ENCODE assay signal across 8 cellular contexts in genomic region chr5:54517512-54518145, GRCh38. TPM values are rescaled to one million over a fixed set of nuclear protein-coding genes. Genes with fewer than 3 reads are reported as not detected.
DNase-seq lines count a peak whose midpoint lies in the region; ATAC-seq and TF ChIP-seq lines count a peak whose summit lies in the region.

TSS of gene SNX18 (plus strand) at chr5:54517759. CDS start at chr5:54517953, 194 bp downstream.

- peak within 1 kb of the TSS; percentile 40 for H3K27ac Mint-ChIP-seq in activated CD8-positive, alpha-beta memory T cell treated with anti-CD3 and anti-CD28 coated beads, Interleukin-2, amount 10 ng/mL, durations not matched to agents 7 days and 5 days
- H3K27ac Mint-ChIP-seq in endodermal cell: no peak within 1 kb of the TSS
- no peak within 1 kb of the TSS for H3K27ac Mint-ChIP-seq in mesothelial cell of epicardium

- peaks cover 33% of the 10 kb centered on the region for H3K36me3 Mint-ChIP-seq in activated CD8-positive, alpha-beta memory T cell treated with anti-CD3 and anti-CD28 coated beads, Interleukin-2, amount 10 ng/mL, durations not matched to agents 7 days and 5 days
- H3K36me3 Mint-ChIP-seq in endodermal cell (ENCODE audit: low read depth): peaks cover 13% of the 10 kb centered on the region
- H3K36me3 Mint-ChIP-seq in mesothelial cell of epicardium: no peaks in the 10 kb centered on the region

- peaks cover 13% of the 10 kb centered on the region for H3K4me1 ChIP-seq in endodermal cell (ENCODE audit: control insufficient read depth, insufficient read depth, low read length)

- ATAC-seq in activated CD8-positive, alpha-beta memory T cell treated with anti-CD3 and anti-CD28 coated beads, Interleukin-2, amount 10 ng/mL, durations not matched to agents 7 days and 5 days: peak; percentile 91

- peaks cover 16% of the 10 kb centered on the region for H3K27me3 Mint-ChIP-seq in activated CD8-positive, alpha-beta memory T cell treated with anti-CD3 and anti-CD28 coated beads, Interleukin-2, amount 10 ng/mL, durations not matched to agents 7 days and 5 days
- H3K27me3 Mint-ChIP-seq in endodermal cell (ENCODE audit: insufficient read depth) (peaks cover 8% of the 10 kb centered on the region), mesothelial cell of epicardium (ENCODE audit: low read depth) (no peaks in the 10 kb centered on the region)

- peak within 1 kb of the TSS; percentile 51 for H3K27ac ChIP-seq in endodermal cell (ENCODE audit: low read depth, low read length)

- peak within 1 kb of the TSS; percentile 90 for H3K4me3 ChIP-seq in endodermal cell (ENCODE audit: low read length)

- peaks cover 12% of the 10 kb centered on the region for H3K36me3 ChIP-seq in endodermal cell (ENCODE audit: control insufficient read depth, insufficient read depth, low read length)

- H3K4me1 Mint-ChIP-seq in activated CD8-positive, alpha-beta memory T cell treated with anti-CD3 and anti-CD28 coated beads, Interleukin-2, amount 10 ng/mL, durations not matched to agents 7 days and 5 days: peaks cover 37% of the 10 kb centered on the region
- H3K4me1 Mint-ChIP-seq in endodermal cell: peaks cover 24% of the 10 kb centered on the region
- peaks cover 51% of the 10 kb centered on the region for H3K4me1 Mint-ChIP-seq in mesothelial cell of epicardium

- peaks cover 10% of the 10 kb centered on the region for H3K27me3 ChIP-seq in endodermal cell (ENCODE audit: control insufficient read depth, insufficient read depth, low read length, poor library complexity, severe bottlenecking)

- WGBS in endodermal cell (ENCODE audit: insufficient coverage in 1 of 2, insufficient read length in 1 of 2), 2 experiments: 0% methylated on average over 17 to 88 of the region's 88 CpGs

- H3K9ac ChIP-seq in endodermal cell (ENCODE audit: extremely low read depth, low read length, poor library complexity, severe bottlenecking): peak within 1 kb of the TSS; percentile 69

- TF ChIP-seq CTCF in GM20000 (IDR thresholded peaks at IDR 0.05; ENCODE audit: extremely low read depth, missing control alignments): peak; percentile 94
- peak; percentile 99 for TF ChIP-seq CTCF in endodermal cell (conservative IDR thresholded peaks at IDR 0.05)
- TF ChIP-seq CTCF in mesothelial cell of epicardium (IDR thresholded peaks at IDR 0.05; ENCODE audit: unreplicated experiment): peak; percentile 94

- H3K9me3 Mint-ChIP-seq in activated CD8-positive, alpha-beta memory T cell treated with anti-CD3 and anti-CD28 coated beads, Interleukin-2, amount 10 ng/mL, durations not matched to agents 7 days and 5 days (ENCODE audit: low read depth): no peaks in the 10 kb centered on the region
- H3K9me3 Mint-ChIP-seq in endodermal cell: peaks cover 6% of the 10 kb centered on the region
- no peaks in the 10 kb centered on the region for H3K9me3 Mint-ChIP-seq in mesothelial cell of epicardium

- no peaks in the 10 kb centered on the region for H3K9me3 ChIP-seq in endodermal cell (ENCODE audit: control insufficient read depth, low read length)

- CTCF ChIA-PET in activated CD8-positive, alpha-beta memory T cell treated with anti-CD3 and anti-CD28 coated beads, Interleukin-2, amount 10 ng/mL, durations not matched to agents 7 days and 5 days (lab: Charles Lee): interaction anchor here (0.6 to 5.3 kb wide), 57 partner anchors 8 to 683 kb away, joined by 3 to 131 read pairs (median 4); partner anchors contain the start of gene GPX8

- DNase-seq in COR-L47 (lab: John Stamatoyannopoulos, UW) (peak; percentile 91), GM20000 (ENCODE audit: low spot score) (peak; percentile 97), HT-29 (ENCODE audit: low spot score) (peak; percentile 94), NOMO-1 treated with dmso at 0.1 percent for 144 hours (lab: John Stamatoyannopoulos, UW; ENCODE audit: unreplicated experiment) (peak; percentile 87), endodermal cell (peak; percentile 96), mesothelial cell of epicardium (ENCODE audit: low spot score in 2 of 2, unreplicated experiment in 2 of 2) (peak; percentile 88 to 92)
- peak; percentile 94 for DNase-seq in activated CD8-positive, alpha-beta memory T cell treated with anti-CD3 and anti-CD28 coated beads, Interleukin-2, amount 10 ng/mL, durations not matched to agents 7 days and 5 days
- DNase-seq in stimulated activated CD8-positive, alpha-beta memory T cell treated with anti-CD3 and anti-CD28 coated beads, Interleukin-15, amount 100 ng/mL, for 4 hours (ENCODE audit: low read depth in 2 of 2): peak; percentile 83

- peak within 1 kb of the TSS; percentile 87 for H3K4me3 Mint-ChIP-seq in activated CD8-positive, alpha-beta memory T cell treated with anti-CD3 and anti-CD28 coated beads, Interleukin-2, amount 10 ng/mL, durations not matched to agents 7 days and 5 days
- H3K4me3 Mint-ChIP-seq in endodermal cell: peak within 1 kb of the TSS; percentile 53
- H3K4me3 Mint-ChIP-seq in mesothelial cell of epicardium: peak within 1 kb of the TSS; percentile 65

RNA-seq across cellular contexts. Expression of gene SNX18, which starts in this region (rescaled TPM):
- 36.1 and 40.4 TPM in 2 replicates for total RNA-seq in HT-29 (2014; rRNA removed; shearing (Covaris generic))
- total RNA-seq in activated CD8-positive, alpha-beta memory T cell treated with anti-CD3 and anti-CD28 coated beads, Interleukin-2, amount 10 ng/mL, durations not matched to agents 7 days and 5 days: 10 to 100 TPM; 35.2 to 45.3 TPM
- total RNA-seq in endodermal cell: 10 to 100 TPM; 19.7 to 20.5 TPM
- polyA plus RNA-seq in endodermal cell (2013, experiment 1 of 2): 13.9 TPM
- 14.0 TPM for polyA plus RNA-seq in endodermal cell (2013, experiment 2 of 2)
- total RNA-seq in mesothelial cell of epicardium: 17.2 to 18.6 TPM (median 18.1 TPM) in 3 replicates

Comparison
In these comparisons a context has a peak if more than half of its experiments do, and no peak if none do; other contexts are left out.
1. Peak in every context shown above with its lines: DNase-seq, ATAC-seq, H3K4me3 ChIP-seq and H3K27ac ChIP-seq.